ENCODE assay signal across 10 cellular contexts in genomic region chr17:42895185-42895555, GRCh38. TPM values are rescaled to one million over a fixed set of nuclear protein-coding genes. Genes with fewer than 3 reads are reported as not detected.
DNase-seq lines count a peak whose midpoint lies in the region; ATAC-seq and TF ChIP-seq lines count a peak whose summit lies in the region.
"Had no signal": no experiment of that assay in that cellular context is flagged by ENCODE, and none has a peak within 500 bp of the region (broad histone marks: within the 10 kb centered on the region; RNA-seq: fewer than 3 reads in every experiment).

No MANE protein-coding gene starts in this region.

- H3K36me3 ChIP-seq in HCT116 (ENCODE audit: control insufficient read depth in 1 of 2, insufficient read depth in 2 of 2, low read length in 2 of 2), result no peaks in the 10 kb centered on the region
- no peaks in the 10 kb centered on the region for H3K36me3 ChIP-seq in kidney epithelial cell (ENCODE audit: control insufficient read depth, insufficient read depth, low read length)
- no peaks in the 10 kb centered on the region for H3K36me3 ChIP-seq in testis (ENCODE audit: low read depth, missing control alignments)

- CTCF ChIA-PET in HCT116 (lab: Charles Lee), result no interaction called here

- H3K27me3 ChIP-seq in HCT116 (ENCODE audit: insufficient read depth, low read length) (peaks cover 4% of the 10 kb centered on the region; the same call in 1 of the 2 replicates), kidney epithelial cell (ENCODE audit: control insufficient read depth, insufficient read depth, low read length) (no peaks in the 10 kb centered on the region), testis (no peaks in the 10 kb centered on the region)

- RAD21 ChIA-PET in HCT116 (lab: Charles Lee; ENCODE audit: low non-redundant PET in 1 of 2, low total read pairs in 2 of 2, uncharacterized antibody in 2 of 2, unreplicated experiment in 2 of 2), result no interaction called here

- DNase-seq in HCT116 (ENCODE audit: low read depth, low spot score), result peak; percentile 8
- peak; percentile 66 for DNase-seq in astrocyte of the hippocampus (ENCODE audit: low read depth, low spot score)
- DNase-seq in kidney epithelial cell (ENCODE audit: low read depth), result peak; percentile 77
- peak; percentile 47 for DNase-seq in testis
- DNase-seq in NOMO-1 treated with DMSO at 0.1 percent for 48 hours (lab: John Stamatoyannopoulos, UW; ENCODE audit: unreplicated experiment), result no peak
- no peak for DNase-seq in stimulated activated naive CD4-positive, alpha-beta T cell (lab: John Stamatoyannopoulos, UW)
- DNase-seq in NCI-H82 (lab: John Stamatoyannopoulos, UW), result no peak
- DNase-seq: stimulated activated CD4-positive, alpha-beta T cell treated with anti-CD3 and anti-CD28 coated beads, Interleukin-2, amount 100 ng/mL, for 48 hours had no signal

- no peak overlapping the region for H3K9ac ChIP-seq in HCT116 (ENCODE audit: low read length)

- H3K9me2 ChIP-seq in HCT116 (ENCODE audit: insufficient read depth), result no peaks in the 10 kb centered on the region

- peaks cover 0 to 11% of the 10 kb centered on the region in 2 experiments; a peak in 2 of 4 replicates for H3K4me1 ChIP-seq in HCT116 (ENCODE audit: control insufficient read depth in 1 of 2, insufficient read depth in 2 of 2, low read length in 2 of 2)
- peaks cover 4% of the 10 kb centered on the region for H3K4me1 ChIP-seq in testis

- POLR2A ChIA-PET in HCT116 (lab: Charles Lee), result no interaction called here

- peak overlapping the region; percentile 33 for H3K4me2 ChIP-seq in HCT116 (ENCODE audit: low read length)

- TF ChIP-seq POLR2A in HCT116 (IDR thresholded peaks at IDR 0.05; ENCODE audit: borderline replicate concordance, extremely low read depth, insufficient read depth, insufficient read length) (no peak), testis (IDR thresholded peaks at IDR 0.05) (no peak)

- no TSS peak for BruUV-seq in HCT116 (replicated peaks; lab: Mats Ljungman, UMichigan)

- WGBS in testis, 2 donors, result 15 to 40% methylated on average over 2 of the region's 2 CpGs

- no peak for TF ChIP-seq CTCF in HCT116 (IDR thresholded peaks at IDR 0.05 in 2 of 3, conservative IDR thresholded peaks at IDR 0.05 in 1 of 3; ENCODE audit: borderline replicate concordance in 1 of 3, insufficient read depth in 1 of 3, low read depth in 2 of 3, low read length in 2 of 3)
- no peak for TF ChIP-seq CTCF in kidney epithelial cell (IDR thresholded peaks at IDR 0.05; ENCODE audit: insufficient read depth, low read length, poor library complexity, severe bottlenecking)
- TF ChIP-seq CTCF in testis (IDR thresholded peaks at IDR 0.05), result no peak

- ATAC-seq in HCT116, result peak; percentile 63
- ATAC-seq in GM21576 (IDR thresholded peaks at IDR 0.05; ENCODE audit: unreplicated experiment), result no peak

- H3K9me3 ChIP-seq in HCT116 (ENCODE audit: control insufficient read depth in 1 of 2, insufficient read depth in 1 of 2, low read depth in 1 of 2, low read length in 2 of 2) (no peaks in the 10 kb centered on the region), testis (no peaks in the 10 kb centered on the region)

- no peaks in the 10 kb centered on the region for H4K20me1 ChIP-seq in HCT116 (ENCODE audit: insufficient read depth)

- H3K4me3 ChIP-seq in HCT116 (replicated peaks in 1 of 2; ENCODE audit: low read depth in 1 of 2, low read length in 2 of 2) (no peak overlapping the region), kidney epithelial cell (ENCODE audit: low read depth, low read length) (no peak overlapping the region), testis (no peak overlapping the region)

- no peak for TF ChIP-seq RAD21 in HCT116 (IDR thresholded peaks at IDR 0.05; ENCODE audit: low read depth)

- intact Hi-C loops in HCT116 (cut with micrococcal nuclease), result no loop called here
- intact Hi-C loops in testis (cut with DNase I; ENCODE audit: low total_unique reads), result no loop called here

- peak overlapping the region; percentile 24 for H2AFZ ChIP-seq in HCT116 (ENCODE audit: low read depth, low read length, poor library complexity, severe bottlenecking)

- H3K79me2 ChIP-seq in HCT116 (ENCODE audit: insufficient read depth, low read length), result no peaks in the 10 kb centered on the region

- H3K27ac ChIP-seq in HCT116 (ENCODE audit: low read depth, low read length), result no peak overlapping the region
- no peak overlapping the region for H3K27ac ChIP-seq in testis

TF ChIP-seq in HCT116, 20 proteins besides CTCF, POLR2A, EP300 and RAD21:
- TF ChIP-seq, protein P1, sequence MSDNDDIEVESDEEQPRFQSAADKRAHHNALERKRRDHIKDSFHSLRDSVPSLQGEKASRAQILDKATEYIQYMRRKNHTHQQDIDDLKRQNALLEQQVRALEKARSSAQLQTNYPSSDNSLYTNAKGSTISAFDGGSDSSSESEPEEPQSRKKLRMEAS (IDR thresholded peaks at IDR 0.05), result no peak
- TF ChIP-seq CBX3 (IDR thresholded peaks at IDR 0.05; ENCODE audit: low read depth) (0 out of 2 replicates have a peak, but pooled peaks have one; percentile 30), FOSL1 (IDR thresholded peaks at IDR 0.05; ENCODE audit: low read depth) (peak; percentile 44; the same call in 1 of the 2 replicates)

RNA-seq across cellular contexts. Expression of gene G6PC1, which starts 5.4 kb away (rescaled TPM):
- total RNA-seq in HCT116 (2021; ENCODE audit: unreplicated experiment) (0.10 TPM), kidney epithelial cell (not detected in 2 replicates), testis (under 1 TPM in 1 of 2 donors, not detected in 1; 0.06 TPM)
- not detected in 2 replicates for polyA plus RNA-seq in HCT116 (2012)
- polyA plus RNA-seq in testis (ENCODE audit: insufficient read depth, low read depth, low replicate concordance), result 0.26 TPM
- polyA plus RNA-seq: esophagus had no signal

RNA-seq across cellular contexts. Expression of gene AOC3, which starts 44.2 kb away (rescaled TPM):
- total RNA-seq in HCT116 (2021; ENCODE audit: unreplicated experiment) (5.9 TPM), kidney epithelial cell (0.08 and 0.55 TPM in 2 replicates), testis (10 to 100 TPM; 14.3 to 14.8 TPM)
- 2.1 and 2.5 TPM in 2 replicates for polyA plus RNA-seq in HCT116 (2012)
- polyA plus RNA-seq in testis (ENCODE audit: insufficient read depth, low read depth, low replicate concordance), result 46.4 TPM

RNA-seq across cellular contexts. Expression of gene AOC2, which starts 50.8 kb away (rescaled TPM):
- total RNA-seq in HCT116 (2021; ENCODE audit: unreplicated experiment) (8.0 TPM), kidney epithelial cell (2.7 and 3.7 TPM in 2 replicates), testis (10 to 100 TPM; 10.3 to 14.6 TPM)
- 4.6 and 5.6 TPM in 2 replicates for polyA plus RNA-seq in HCT116 (2012)
- 5.7 TPM for polyA plus RNA-seq in testis (ENCODE audit: insufficient read depth, low read depth, low replicate concordance)

Comparison
In these comparisons a context has a peak if more than half of its experiments do, and no peak if none do; other contexts are left out.
1. DNase-seq: peak in HCT116 (single experiment), astrocyte of the hippocampus (single experiment), kidney epithelial cell (single experiment) and testis (single experiment); none in NOMO-1 treated with DMSO at 0.1 percent for 48 hours (single experiment), stimulated activated naive CD4-positive, alpha-beta T cell (0 of 6) and NCI-H82 (single experiment).